In the genomic region with DNA sequence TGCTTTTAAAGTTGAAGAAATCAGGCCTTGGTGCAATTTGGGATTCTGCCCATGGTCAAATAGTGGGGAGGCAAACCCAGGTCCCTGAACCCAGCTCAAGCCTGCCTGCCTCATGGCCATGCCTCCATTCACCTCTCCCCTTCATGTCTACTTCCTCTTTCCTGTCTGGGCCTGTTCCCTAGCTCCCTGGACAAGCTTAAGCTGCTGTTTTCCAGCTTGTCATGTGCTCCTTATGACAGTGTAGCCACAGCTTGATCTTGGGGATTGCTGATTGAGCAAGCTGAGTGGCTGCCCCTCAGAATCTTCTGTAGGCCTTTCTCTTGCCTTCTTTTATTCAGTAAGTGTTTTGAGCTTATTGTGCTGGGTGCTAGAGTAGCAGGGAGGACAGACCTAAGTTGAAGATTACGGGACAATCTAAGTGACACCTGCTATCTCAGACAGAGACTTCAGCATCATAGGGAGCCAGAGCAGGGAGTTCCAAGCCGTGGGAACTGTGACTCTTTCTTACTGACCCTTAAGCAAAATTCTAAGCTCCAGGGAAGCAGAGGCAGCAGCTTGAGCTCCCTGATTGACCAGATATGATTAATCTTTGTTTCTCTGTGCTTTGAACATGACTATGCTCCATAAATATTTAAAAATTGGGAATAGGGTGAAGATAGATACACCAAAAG, we compare ENCODE assay signal across 8 cellular contexts. TPM values are rescaled to one million over a fixed set of nuclear protein-coding genes. Genes with fewer than 3 reads are reported as not detected.
DNase-seq lines count a peak whose midpoint lies in the region; ATAC-seq, FAIRE-seq and TF ChIP-seq lines count a peak whose summit lies in the region.

No MANE protein-coding gene starts in this region.

- intact Hi-C loops in adrenal gland (cut with DNase I) = loop anchor here in 1 of 2 donors (10.0 kb wide), 1 partner anchor 112 kb away; no protein-coding TSS in a partner anchor

- 7 to 34% (median 28%) methylated on average over 2 of the region's 2 CpGs for WGBS in adrenal gland, 4 donors

- H3K27me3 ChIP-seq in adrenal gland (no peaks in the 10 kb centered on the region), keratinocyte (ENCODE audit: control insufficient read depth, extremely low read depth, insufficient read depth, low read length) (no peaks in the 10 kb centered on the region)

- peak; percentile 23 for ATAC-seq in HG02852 (IDR thresholded peaks at IDR 0.05; ENCODE audit: unreplicated experiment)

- dilution Hi-C loops in keratinocyte (cut with MboI; ENCODE audit: extremely low pct_ligation_motif_present, low sequenced_read_pairs) = no loop called here

- H3K4me2 ChIP-seq in keratinocyte (ENCODE audit: control insufficient read depth, extremely low read depth, insufficient read depth, low read depth, low read length) = peak overlapping the region; percentile 86

- H2AFZ ChIP-seq in keratinocyte (ENCODE audit: control insufficient read depth, low read length) = peak overlapping the region; percentile 96

- no peaks in the 10 kb centered on the region for H3K9me1 ChIP-seq in keratinocyte (ENCODE audit: control insufficient read depth, extremely low read depth, insufficient read depth, low read length)

- H3K36me3 ChIP-seq in adrenal gland (replicated peaks in 1 of 2) (no peaks in the 10 kb centered on the region), keratinocyte (ENCODE audit: control insufficient read depth in 2 of 2, extremely low read depth in 1 of 2, insufficient read depth in 2 of 2, low read length in 2 of 2) (no peaks in the 10 kb centered on the region)

- peak; percentile 54 to 55 for DNase-seq in NCI-H526 (lab: John Stamatoyannopoulos, UW)
- no peak for DNase-seq in NCI-H526 treated with DMSO at 0.1 percent for 48 hours (lab: John Stamatoyannopoulos, UW)
- DNase-seq in OCI-M1 (lab: John Stamatoyannopoulos, UW) = peak; percentile 87
- peak; percentile 38 to 73 (median 59) for DNase-seq in adrenal gland
- peak; percentile 60 for DNase-seq in keratinocyte (ENCODE audit: low read depth, low spot score)
- peak; percentile 9 for DNase-seq in stimulated activated CD4-positive, alpha-beta T cell treated with anti-CD3 and anti-CD28 coated beads, Interleukin-1b, Interleukin-23, amount 100 ng/mL, for 48 hours
- DNase-seq in GM03348 (ENCODE audit: low spot score) = no peak

- H3K9me3 ChIP-seq in adrenal gland (replicated peaks in 1 of 3) (no peaks in the 10 kb centered on the region), keratinocyte (ENCODE audit: control insufficient read depth, low read depth, low read length) (no peaks in the 10 kb centered on the region)

- H3K27ac ChIP-seq in adrenal gland (peak overlapping the region; percentile 84 to 97 (median 88)), keratinocyte (ENCODE audit: control insufficient read depth, insufficient read depth, low read length) (peak overlapping the region; percentile 85)

- no peak for TF ChIP-seq POLR2A in adrenal gland (IDR thresholded peaks at IDR 0.05)

- H3K9ac ChIP-seq in keratinocyte (ENCODE audit: control insufficient read depth, extremely low read depth, insufficient read depth, low read length) = peak overlapping the region; percentile 77

- H3K79me2 ChIP-seq in keratinocyte (ENCODE audit: control insufficient read depth, insufficient read depth, low read length) = peaks cover 3% of the 10 kb centered on the region

- FAIRE-seq in keratinocyte (lab: Jason Lieb, UNC) = peak; percentile 75

- TF ChIP-seq CTCF in adrenal gland (IDR thresholded peaks at IDR 0.05) (no peak), keratinocyte (optimal IDR thresholded peaks at IDR 0.05 in 1 of 3, IDR thresholded peaks at IDR 0.05 in 1 of 3, conservative IDR thresholded peaks at IDR 0.05 in 1 of 3; ENCODE audit: extremely low read depth in 1 of 3, insufficient read depth in 2 of 3, low read length in 3 of 3) (no peak)

- no peaks in the 10 kb centered on the region for H4K20me1 ChIP-seq in keratinocyte (ENCODE audit: control insufficient read depth, extremely low read depth, insufficient read depth, low read length)

- peaks cover 18 to 51% of the 10 kb centered on the region in 2 donors for H3K4me1 ChIP-seq in adrenal gland (replicated peaks in 1 of 2)
- peaks cover 23% of the 10 kb centered on the region for H3K4me1 ChIP-seq in keratinocyte (ENCODE audit: control insufficient read depth, extremely low read depth, insufficient read depth, low read length)

- H3K4me3 ChIP-seq in adrenal gland (peak overlapping the region in 1 of 4 donors; percentile 58), keratinocyte (ENCODE audit: control insufficient read depth in 2 of 3, extremely low read depth in 1 of 3, insufficient read depth in 2 of 3, low read depth in 1 of 3, low read length in 3 of 3) (peak overlapping the region; percentile 44 to 93 (median 85))

RNA-seq across cellular contexts. Expression of gene MR1, which starts 0.5 kb away (rescaled TPM):
- total RNA-seq in adrenal gland = 10 to 100 TPM; 15.0 to 36.1 (median 29.3) TPM
- polyA plus RNA-seq in adrenal gland (10 to 100 TPM in 1 of 3 donors, 1 to 10 TPM in 2; 3.9 to 26.4 (median 4.9) TPM), keratinocyte (24.0 to 51.5 TPM (median 32.3 TPM) in 3 replicates)
- polyA plus RNA-seq in keratinocyte (2011; ENCODE audit: low read depth) = 9.9 TPM
- polyA plus RNA-seq in keratinocyte (2011; cell fraction: cytosol; rRNA removed) = 14.8 and 24.6 TPM in 2 replicates
- 63.0 and 68.6 TPM in 2 replicates for polyA plus RNA-seq in keratinocyte (2011; cell fraction: nucleus; rRNA removed)
- polyA plus RNA-seq in keratinocyte (2012; ENCODE audit: low replicate concordance) = 16.5 and 17.2 TPM in 2 replicates
- 9.3 to 26.3 TPM (median 23.3 TPM) in 3 replicates for polyA minus RNA-seq in keratinocyte
- 10.9 TPM for polyA minus RNA-seq in keratinocyte (2011; cell fraction: cytosol; rRNA and poly(A)+ RNA removed)
- 54.3 and 63.7 TPM in 2 replicates for polyA minus RNA-seq in keratinocyte (2011; cell fraction: nucleus; rRNA and poly(A)+ RNA removed)

RNA-seq across cellular contexts. Expression of gene STX6, which starts 10.6 kb away (rescaled TPM):
- total RNA-seq in adrenal gland = 10 to 100 TPM in 7 of 8 donors, 1 to 10 TPM in 1; 9.1 to 25.9 (median 16.6) TPM
- 10 to 100 TPM in 1 of 3 donors, 1 to 10 TPM in 2; 5.3 to 12.5 (median 9.2) TPM for polyA plus RNA-seq in adrenal gland
- 27.8 to 34.5 TPM (median 30.7 TPM) in 3 replicates for polyA plus RNA-seq in keratinocyte
- polyA plus RNA-seq in keratinocyte (2011; ENCODE audit: low read depth) = 14.1 TPM
- 23.2 and 30.9 TPM in 2 replicates for polyA plus RNA-seq in keratinocyte (2011; cell fraction: cytosol; rRNA removed)
- polyA plus RNA-seq in keratinocyte (2011; cell fraction: nucleus; rRNA removed) = 26.3 and 29.6 TPM in 2 replicates
- 22.2 and 31.6 TPM in 2 replicates for polyA plus RNA-seq in keratinocyte (2012; ENCODE audit: low replicate concordance)
- 34.9 to 44.6 TPM (median 41.4 TPM) in 3 replicates for polyA minus RNA-seq in keratinocyte
- 30.3 TPM for polyA minus RNA-seq in keratinocyte (2011; cell fraction: cytosol; rRNA and poly(A)+ RNA removed)
- polyA minus RNA-seq in keratinocyte (2011; cell fraction: nucleus; rRNA and poly(A)+ RNA removed) = 22.2 and 36.7 TPM in 2 replicates

RNA-seq across cellular contexts. Expression of gene IER5, which starts 55.2 kb away (rescaled TPM):
- 10 to 100 TPM in 5 of 8 donors, 1 to 10 TPM in 3; 6.0 to 19.2 (median 10.9) TPM for total RNA-seq in adrenal gland
- polyA plus RNA-seq in adrenal gland (1 to 10 TPM; 2.0 to 8.1 (median 7.5) TPM), keratinocyte (18.1 to 22.5 TPM (median 20.0 TPM) in 3 replicates)
- 27.9 TPM for polyA plus RNA-seq in keratinocyte (2011; ENCODE audit: low read depth)
- 8.6 and 9.8 TPM in 2 replicates for polyA plus RNA-seq in keratinocyte (2011; cell fraction: cytosol; rRNA removed)
- polyA plus RNA-seq in keratinocyte (2011; cell fraction: nucleus; rRNA removed) = 32.8 and 33.5 TPM in 2 replicates
- polyA plus RNA-seq in keratinocyte (2012; ENCODE audit: low replicate concordance) = 23.4 and 50.4 TPM in 2 replicates
- 11.6 to 12.8 TPM (median 12.6 TPM) in 3 replicates for polyA minus RNA-seq in keratinocyte
- 27.2 TPM for polyA minus RNA-seq in keratinocyte (2011; cell fraction: cytosol; rRNA and poly(A)+ RNA removed)
- polyA minus RNA-seq in keratinocyte (2011; cell fraction: nucleus; rRNA and poly(A)+ RNA removed) = 23.8 and 28.0 TPM in 2 replicates

Comparison
In these comparisons a context has a peak if more than half of its experiments do, and no peak if none do; other contexts are left out.
1. DNase-seq: peak in NCI-H526 (2 of 2), OCI-M1 (single experiment), adrenal gland (7 of 7), keratinocyte (single experiment) and stimulated activated CD4-positive, alpha-beta T cell treated with anti-CD3 and anti-CD28 coated beads, Interleukin-1b, Interleukin-23, amount 100 ng/mL, for 48 hours (single experiment); none in NCI-H526 treated with DMSO at 0.1 percent for 48 hours (single experiment) and GM03348 (single experiment).